ENCODE assay signal across 31 cellular contexts in the genomic region with DNA sequence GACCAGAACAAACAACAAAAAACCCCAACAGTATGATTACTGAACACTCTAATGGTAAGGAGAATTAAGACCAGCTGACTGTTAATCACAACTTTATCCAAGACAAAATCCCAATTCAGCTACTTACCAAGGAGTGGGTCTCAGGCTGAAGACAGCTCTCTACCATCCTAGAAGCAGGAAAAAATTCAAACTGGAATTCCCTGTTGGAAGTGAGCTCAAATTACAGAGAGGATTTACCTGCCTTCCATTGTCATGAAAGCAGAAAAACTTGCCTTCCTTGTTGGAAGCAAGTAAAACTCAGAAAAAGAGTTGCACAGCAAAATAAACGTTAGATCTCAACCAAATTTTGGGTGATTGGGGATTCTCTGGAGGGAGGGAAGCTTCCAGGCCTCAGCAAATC. TPM values are rescaled to one million over a fixed set of nuclear protein-coding genes. Genes with fewer than 3 reads are reported as not detected.
"Had no signal": no experiment of that assay in that cellular context is flagged by ENCODE, and none has a peak within 500 bp of the region (broad histone marks: within the 10 kb centered on the region; RNA-seq: fewer than 3 reads in every experiment).

No MANE protein-coding gene starts in this region.

- H3K4me2 ChIP-seq: KMS-11, SK-N-SH had no signal

- H3K9me3 Mint-ChIP-seq: activated CD8-positive, alpha-beta T cell treated with anti-CD3 and anti-CD28 coated beads for 36 hours; activated naive CD4-positive, alpha-beta T cell treated with anti-CD3 and anti-CD28 coated beads, Interleukin-2, amount 10 ng/mL, durations not matched to agents 7 days and 5 days; activated naive CD8-positive, alpha-beta T cell treated with anti-CD3 and anti-CD28 coated beads for 36 hours; activated T-cell treated with anti-CD3 and anti-CD28 coated beads, Interleukin-2, amount 50 U/mL, for 72 hours; activated T-helper 2 cell treated with anti-CD3 and anti-CD28 coated beads, Interferon-gamma antibody, Interleukin-2, Interleukin-4, amounts not matched to agents 10 μg/mL and 5 μg/mL and 100 μg/mL, durations not matched to agents 14 hours and 24 hours and 36 hours had no signal

- H3K4me3 ChIP-seq: Peyer's patch, SJCRH30 had no signal

- H3K36me3 ChIP-seq: Peyer's patch, SJCRH30, WERI-Rb-1 had no signal

- H3K27me3 Mint-ChIP-seq: activated naive CD4-positive, alpha-beta T cell treated with anti-CD3 and anti-CD28 coated beads, Interleukin-2, amount 10 ng/mL, durations not matched to agents 7 days and 5 days had no signal

- H3K9ac ChIP-seq: KMS-11, SK-N-SH had no signal

- H3K27me3 ChIP-seq: Peyer's patch, SJCRH30 had no signal

- H3K4me1 ChIP-seq: SJCRH30 had no signal

- H3K4me3 Mint-ChIP-seq: activated CD8-positive, alpha-beta T cell treated with anti-CD3 and anti-CD28 coated beads for 36 hours; activated naive CD4-positive, alpha-beta T cell treated with anti-CD3 and anti-CD28 coated beads, Interleukin-2, amount 10 ng/mL, durations not matched to agents 7 days and 5 days; activated naive CD8-positive, alpha-beta T cell treated with anti-CD3 and anti-CD28 coated beads for 36 hours; activated T-cell treated with anti-CD3 and anti-CD28 coated beads, Interleukin-2, amount 50 U/mL, for 72 hours had no signal

- DNase-seq: activated CD4-positive, alpha-beta T cell treated with anti-CD3 and anti-CD28 coated beads for 4 hours; activated CD8-positive, alpha-beta memory T cell treated with anti-CD3 and anti-CD28 coated beads, Interleukin-2, amount 50 U/mL, for 4 hours; activated CD8-positive, alpha-beta T cell treated with anti-CD3 and anti-CD28 coated beads for 36 hours; activated gamma-delta T cell treated with Interleukin-2 at 50 U/mL for 16 hours; activated naive CD4-positive, alpha-beta T cell treated with anti-CD3 and anti-CD28 coated beads, Interleukin-2, amount 10 ng/mL, durations not matched to agents 7 days and 5 days; activated naive CD8-positive, alpha-beta T cell treated with anti-CD3 and anti-CD28 coated beads for 36 hours; activated T-cell treated with anti-CD3 and anti-CD28 coated beads, Interleukin-2, amount 50 U/mL, for 72 hours; anterior cingulate cortex; cerebellar nuclear complex; NCI-H1092 treated with DMSO at 0.1 percent for 48 hours; NCI-H1417 treated with DMSO at 0.1 percent for 48 hours; NCI-H1694 treated with DMSO at 0.1 percent for 48 hours; NCI-H2029 treated with DMSO at 0.1 percent for 48 hours; NCI-H2227 treated with DMSO at 0.1 percent for 48 hours; NCI-H526; NCI-H82; Peyer's patch; Right ventricle myocardium superior; SJCRH30; SK-N-SH; T-helper 1 cell; WERI-Rb-1 had no signal

- H3K36me3 Mint-ChIP-seq: activated naive CD4-positive, alpha-beta T cell treated with anti-CD3 and anti-CD28 coated beads, Interleukin-2, amount 10 ng/mL, durations not matched to agents 7 days and 5 days; activated naive CD8-positive, alpha-beta T cell treated with anti-CD3 and anti-CD28 coated beads for 36 hours had no signal

- ATAC-seq: activated CD4-positive, CD25-positive, alpha-beta regulatory T cell treated with anti-CD3 and anti-CD28 coated beads, Interleukin-2, amount 50 U/mL, for 24 hours; activated CD8-positive, alpha-beta T cell treated with anti-CD3 and anti-CD28 coated beads for 36 hours; activated T-cell treated with anti-CD3 and anti-CD28 coated beads, Interleukin-2, amount 50 U/mL, for 72 hours had no signal

- H3K4me1 Mint-ChIP-seq: activated naive CD4-positive, alpha-beta T cell treated with anti-CD3 and anti-CD28 coated beads, Interleukin-2, amount 10 ng/mL, durations not matched to agents 7 days and 5 days; activated naive CD8-positive, alpha-beta T cell treated with anti-CD3 and anti-CD28 coated beads for 36 hours had no signal

- H3K27ac Mint-ChIP-seq: activated CD8-positive, alpha-beta T cell treated with anti-CD3 and anti-CD28 coated beads for 36 hours; activated naive CD4-positive, alpha-beta T cell treated with anti-CD3 and anti-CD28 coated beads, Interleukin-2, amount 10 ng/mL, durations not matched to agents 7 days and 5 days; activated naive CD8-positive, alpha-beta T cell treated with anti-CD3 and anti-CD28 coated beads for 36 hours; activated T-cell treated with anti-CD3 and anti-CD28 coated beads, Interleukin-2, amount 50 U/mL, for 72 hours; activated T-helper 2 cell treated with anti-CD3 and anti-CD28 coated beads, Interferon-gamma antibody, Interleukin-2, Interleukin-4, amounts not matched to agents 10 μg/mL and 5 μg/mL and 100 μg/mL, durations not matched to agents 14 hours and 24 hours and 36 hours had no signal

- H3K27ac ChIP-seq: KMS-11, Peyer's patch, RWPE1, SJCRH30, WERI-Rb-1 had no signal

- H3K9me3 ChIP-seq: Peyer's patch, SJCRH30, SK-N-SH had no signal

RNA-seq across cellular contexts. Expression of gene SPAM1, which starts 20.9 kb away (rescaled TPM):
- total RNA-seq: activated CD8-positive, alpha-beta T cell treated with anti-CD3 and anti-CD28 coated beads for 36 hours; activated naive CD8-positive, alpha-beta T cell treated with anti-CD3 and anti-CD28 coated beads for 36 hours; activated T-cell treated with anti-CD3 and anti-CD28 coated beads, Interleukin-2, amount 50 U/mL, for 72 hours; activated T-helper 2 cell treated with anti-CD3 and anti-CD28 coated beads, Interferon-gamma antibody, Interleukin-2, Interleukin-4, amounts not matched to agents 10 μg/mL and 5 μg/mL and 100 μg/mL, durations not matched to agents 14 hours and 24 hours and 36 hours; MCF 10A; NCI-H460; OCI-LY7; Right ventricle myocardium superior; SJCRH30; T-helper 2 cell treated with Interferon-gamma antibody and Interleukin-4, amounts not matched to agents 100 ng/mL and 5 ng/mL, for 36 hours had no signal
- polyA plus RNA-seq: adipose tissue, SK-N-SH had no signal
